ENCODE assay signal across 18 cellular contexts in the genomic region with DNA sequence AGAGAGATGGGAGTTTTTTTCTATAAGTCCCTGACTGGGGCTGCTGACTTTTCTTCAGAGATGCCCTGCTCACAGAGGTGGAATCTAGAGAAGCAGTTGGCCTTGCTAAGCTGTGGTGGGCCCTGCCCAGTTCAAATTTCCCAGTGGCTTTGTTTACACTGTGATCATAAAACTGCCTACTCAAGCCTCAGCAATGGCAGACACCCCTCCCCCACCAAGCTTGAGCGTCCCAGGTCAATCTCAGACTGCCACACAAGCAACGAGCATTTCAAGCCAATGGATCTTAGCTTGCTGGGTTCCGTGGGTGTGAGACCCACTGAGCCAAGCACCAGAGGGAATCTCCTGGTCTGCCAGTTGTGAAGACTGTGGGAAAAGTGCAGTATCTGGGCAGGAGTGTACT.
A peak's percentile ranks its signal among the peaks of the same experiment; 100 is the strongest.
DNase-seq lines count a peak whose midpoint lies in the region; TF ChIP-seq lines count a peak whose summit lies in the region.
"Had no signal": no experiment of that assay in that cellular context is flagged by ENCODE, and none has a peak within 500 bp of the region (broad histone marks: within the 10 kb centered on the region; RNA-seq: fewer than 3 reads in every experiment).

No MANE protein-coding gene starts in this region.

- in situ Hi-C loops in KBM-7 (cut with MboI; ENCODE audit: low pct_unique_long_range_greater_than_20kb, low sequenced_read_pairs) = no loop called here

- CTCF ChIA-PET in HEK293T (lab: Yijun Ruan, JAX) = no interaction called here

- no peak overlapping the region for H3K27ac Mint-ChIP-seq in progenitor cell of endocrine pancreas
- H3K27ac Mint-ChIP-seq: B cell; CD4-positive, alpha-beta T cell had no signal

- POLR2A ChIA-PET in HEK293T (lab: Yijun Ruan, JAX) = no interaction called here

- peaks cover 7% of the 10 kb centered on the region for H3K4me1 Mint-ChIP-seq in progenitor cell of endocrine pancreas (ENCODE audit: low read depth)

- TF ChIP-seq CTCF in colonic mucosa (IDR thresholded peaks at IDR 0.05) (no peak), progenitor cell of endocrine pancreas (IDR thresholded peaks at IDR 0.05; ENCODE audit: unreplicated experiment) (no peak)

- no peaks in the 10 kb centered on the region for H3K36me3 ChIP-seq in colonic mucosa
- H3K36me3 ChIP-seq: HAP-1 had no signal

- intact Hi-C loops in colonic mucosa (cut with DNase I) = no loop called here

- H3K9me3 ChIP-seq in colonic mucosa = no peaks in the 10 kb centered on the region
- H3K9me3 ChIP-seq: HAP-1 had no signal

- no peak overlapping the region for H3K9ac ChIP-seq in colonic mucosa (ENCODE audit: low read depth in 2 of 2, low read length in 2 of 2)

- no peaks in the 10 kb centered on the region for H3K4me1 ChIP-seq in colonic mucosa
- H3K4me1 ChIP-seq: HAP-1 had no signal

- peaks cover 12% of the 10 kb centered on the region for H3K9me3 Mint-ChIP-seq in progenitor cell of endocrine pancreas (ENCODE audit: low read depth)

- DNase-seq in HEK293T (ENCODE audit: extremely low spot score) (no peak), M059J (ENCODE audit: low read depth) (peak; percentile 23), colonic mucosa (peak; percentile 74), progenitor cell of endocrine pancreas (ENCODE audit: low spot score, unreplicated experiment) (peak; percentile 9), DMS79 (lab: John Stamatoyannopoulos, UW) (no peak), T1000 (lab: John Stamatoyannopoulos, UW) (no peak), KBM-7 (no peak)
- DNase-seq: CD4-positive, alpha-beta T cell; KG1; MM.1S; NCI-H1105; NCI-H1930; NCI-H2227 treated with DMSO at 0.1 percent for 48 hours; NCI-H69; T-helper 1 cell had no signal

- H3K27ac ChIP-seq in colonic mucosa = no peak overlapping the region
- H3K27ac ChIP-seq: SK-N-MC had no signal

- no peak overlapping the region for H3K4me3 Mint-ChIP-seq in progenitor cell of endocrine pancreas (ENCODE audit: low read depth)
- H3K4me3 Mint-ChIP-seq: B cell; CD4-positive, alpha-beta T cell had no signal

- no peaks in the 10 kb centered on the region for H3K27me3 Mint-ChIP-seq in progenitor cell of endocrine pancreas
- H3K27me3 Mint-ChIP-seq: CD4-positive, alpha-beta T cell had no signal

- H3K36me3 Mint-ChIP-seq in progenitor cell of endocrine pancreas (ENCODE audit: insufficient read depth) = no peaks in the 10 kb centered on the region

- H3K4me3 ChIP-seq in colonic mucosa = no peak overlapping the region
- H3K4me3 ChIP-seq: HAP-1, SK-N-MC had no signal

- H3K27me3 ChIP-seq in colonic mucosa = no peaks in the 10 kb centered on the region

TF ChIP-seq in HEK293T, 16 proteins besides CTCF, POLR2A, EP300 and RAD21:
- no peak for TF ChIP-seq HDGF (IDR thresholded peaks at IDR 0.05; ENCODE audit: borderline replicate concordance)
- TF ChIP-seq, protein P1, sequence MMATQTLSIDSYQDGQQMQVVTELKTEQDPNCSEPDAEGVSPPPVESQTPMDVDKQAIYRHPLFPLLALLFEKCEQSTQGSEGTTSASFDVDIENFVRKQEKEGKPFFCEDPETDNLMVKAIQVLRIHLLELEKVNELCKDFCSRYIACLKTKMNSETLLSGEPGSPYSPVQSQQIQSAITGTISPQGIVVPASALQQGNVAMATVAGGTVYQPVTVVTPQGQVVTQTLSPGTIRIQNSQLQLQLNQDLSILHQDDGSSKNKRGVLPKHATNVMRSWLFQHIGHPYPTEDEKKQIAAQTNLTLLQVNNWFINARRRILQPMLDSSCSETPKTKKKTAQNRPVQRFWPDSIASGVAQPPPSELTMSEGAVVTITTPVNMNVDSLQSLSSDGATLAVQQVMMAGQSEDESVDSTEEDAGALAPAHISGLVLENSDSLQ (IDR thresholded peaks at IDR 0.05) = peak; percentile 44; the same call in 1 of the 2 replicates

Comparison
In these comparisons a context has a peak if more than half of its experiments do, and no peak if none do; other contexts are left out.
1. DNase-seq: peak in M059J (single experiment), colonic mucosa (single experiment) and progenitor cell of endocrine pancreas (single experiment); none in HEK293T (single experiment), DMS79 (single experiment), T1000 (single experiment) and KBM-7 (single experiment).